ENCODE assay signal across 1 cellular context in the genomic region with DNA sequence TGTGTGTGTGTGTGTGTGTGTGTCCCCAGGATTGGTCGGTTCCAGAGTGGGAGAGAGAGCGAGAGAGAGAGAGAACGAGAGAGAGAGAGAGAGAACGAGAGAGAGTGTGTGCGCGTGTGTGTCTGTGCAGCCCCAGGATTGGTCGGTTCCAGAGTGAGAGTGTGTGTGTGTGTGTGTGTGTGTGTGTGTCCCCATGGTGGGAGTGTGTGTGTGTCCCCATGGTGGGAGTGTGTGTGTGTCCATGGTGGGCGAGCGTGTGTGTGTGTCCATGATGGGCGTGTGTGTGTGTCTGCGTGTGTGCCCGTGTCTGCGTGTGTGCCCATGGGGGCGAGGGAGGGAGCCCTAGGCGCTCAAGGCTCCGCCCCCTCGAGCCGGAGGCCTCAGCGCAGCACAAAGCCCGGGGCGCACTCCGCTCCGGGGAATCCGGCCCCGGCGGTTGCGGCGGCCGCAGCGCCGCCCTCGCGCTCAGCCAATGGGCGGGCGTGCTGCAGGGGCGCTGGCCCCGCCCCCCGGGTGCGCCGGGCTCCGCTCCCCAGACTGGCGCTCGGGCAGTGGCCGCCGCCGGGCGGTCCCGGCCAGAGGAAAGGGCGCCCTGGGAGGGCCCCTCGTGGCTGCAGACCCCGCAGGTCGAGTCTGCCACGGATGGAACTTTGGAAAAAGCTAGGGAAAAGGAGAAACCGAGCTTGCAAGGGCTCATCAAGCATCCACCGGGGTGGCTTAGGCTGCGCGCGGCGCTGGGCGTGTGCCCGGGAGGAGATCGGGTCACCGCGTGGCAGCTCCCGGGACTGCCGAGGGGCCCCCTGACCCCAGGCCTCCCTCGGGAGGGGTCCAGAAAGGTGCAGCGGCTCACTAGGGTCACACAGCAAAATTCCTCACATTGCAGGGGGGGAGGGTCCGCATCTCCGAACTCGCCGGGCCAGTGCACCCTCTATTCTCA.
TF ChIP-seq lines count a peak whose summit lies in the region.

No MANE protein-coding gene starts in this region.

TF ChIP-seq in HepG2, 621 proteins besides CTCF, POLR2A, EP300 and RAD21 (continued from another document and continues in another):
- TF ChIP-seq NFIC (IDR thresholded peaks at IDR 0.05; ENCODE audit: low read length) (no peak), PHB2 (IDR thresholded peaks at IDR 0.05; ENCODE audit: partially characterized antibody) (no peak), RXRA (CRISPR knock-in tag; IDR thresholded peaks at IDR 0.05) (peak; percentile 52; the same call in 1 of the 2 replicates), MEIS2 (CRISPR knock-in tag; IDR thresholded peaks at IDR 0.05) (peak; percentile 73), KLF12 (CRISPR knock-in tag; IDR thresholded peaks at IDR 0.05; ENCODE audit: borderline replicate concordance) (peak; percentile 74), ZBTB33 (CRISPR knock-in tag; IDR thresholded peaks at IDR 0.05) (no peak), REPIN1 (CRISPR knock-in tag; IDR thresholded peaks at IDR 0.05; ENCODE audit: borderline replicate concordance, low read depth) (no peak), MEIS1 (CRISPR knock-in tag; IDR thresholded peaks at IDR 0.05; ENCODE audit: borderline replicate concordance) (no peak), ZSCAN21 (CRISPR knock-in tag; IDR thresholded peaks at IDR 0.05; ENCODE audit: borderline replicate concordance) (no peak; the same call in 1 of the 2 replicates), PCBP2 (optimal IDR thresholded peaks at IDR 0.05; ENCODE audit: low read depth, low read length, poor library complexity, severe bottlenecking) (no peak), NFKBIZ (CRISPR knock-in tag; IDR thresholded peaks at IDR 0.05) (no peak), CCDC6 (CRISPR knock-in tag; IDR thresholded peaks at IDR 0.05) (no peak), ZNF572 (CRISPR knock-in tag; IDR thresholded peaks at IDR 0.05) (no peak), ZNF782 (CRISPR knock-in tag; IDR thresholded peaks at IDR 0.05; ENCODE audit: borderline replicate concordance) (no peak; the same call in 1 of the 2 replicates), HINFP (CRISPR knock-in tag; IDR thresholded peaks at IDR 0.05; ENCODE audit: low read depth) (peak; percentile 35; the same call in 1 of the 2 replicates), DPF2 (CRISPR knock-in tag; IDR thresholded peaks at IDR 0.05; ENCODE audit: borderline replicate concordance, low read depth) (0 out of 2 replicates have a peak, but pooled peaks have one; percentile 44), ZNF674 (CRISPR knock-in tag; IDR thresholded peaks at IDR 0.05; ENCODE audit: low read depth) (no peak), SKIL (CRISPR knock-in tag; IDR thresholded peaks at IDR 0.05; ENCODE audit: borderline replicate concordance) (no peak), FLYWCH1 (CRISPR knock-in tag; IDR thresholded peaks at IDR 0.05) (no peak), U2AF2 (IDR thresholded peaks at IDR 0.05; ENCODE audit: low read depth, low read length) (no peak), TEAD2 (CRISPR knock-in tag; IDR thresholded peaks at IDR 0.05) (no peak), WIZ (CRISPR knock-in tag; IDR thresholded peaks at IDR 0.05) (no peak), ZNF841 (CRISPR knock-in tag; IDR thresholded peaks at IDR 0.05; ENCODE audit: borderline replicate concordance) (no peak), SRF (IDR thresholded peaks at IDR 0.05; ENCODE audit: low read depth, low read length) (0 out of 2 replicates have a peak, but pooled peaks have one; percentile 24), KMT2B (CRISPR knock-in tag; IDR thresholded peaks at IDR 0.05) (no peak), MAZ (IDR thresholded peaks at IDR 0.05; ENCODE audit: borderline replicate concordance, low read depth, low read length) (peak; percentile 89), MAZ (CRISPR knock-in tag; IDR thresholded peaks at IDR 0.05; ENCODE audit: low read depth) (peak; percentile 91; the same call in 1 of the 2 replicates), ERF (CRISPR knock-in tag; IDR thresholded peaks at IDR 0.05) (peak; percentile 81), RAD51 (IDR thresholded peaks at IDR 0.05; ENCODE audit: borderline replicate concordance) (no peak), ZNF354B (CRISPR knock-in tag; IDR thresholded peaks at IDR 0.05) (no peak), ATF2 (CRISPR knock-in tag; IDR thresholded peaks at IDR 0.05) (0 out of 2 replicates have a peak, but pooled peaks have one; percentile 20), ZNF687 (CRISPR knock-in tag; IDR thresholded peaks at IDR 0.05) (peak; percentile 73), ZNF883 (CRISPR knock-in tag; IDR thresholded peaks at IDR 0.05; ENCODE audit: not compliant biosample characterization) (no peak), ZNF614 (CRISPR knock-in tag; IDR thresholded peaks at IDR 0.05; ENCODE audit: borderline replicate concordance) (no peak)
- TF ChIP-seq, protein P1, sequence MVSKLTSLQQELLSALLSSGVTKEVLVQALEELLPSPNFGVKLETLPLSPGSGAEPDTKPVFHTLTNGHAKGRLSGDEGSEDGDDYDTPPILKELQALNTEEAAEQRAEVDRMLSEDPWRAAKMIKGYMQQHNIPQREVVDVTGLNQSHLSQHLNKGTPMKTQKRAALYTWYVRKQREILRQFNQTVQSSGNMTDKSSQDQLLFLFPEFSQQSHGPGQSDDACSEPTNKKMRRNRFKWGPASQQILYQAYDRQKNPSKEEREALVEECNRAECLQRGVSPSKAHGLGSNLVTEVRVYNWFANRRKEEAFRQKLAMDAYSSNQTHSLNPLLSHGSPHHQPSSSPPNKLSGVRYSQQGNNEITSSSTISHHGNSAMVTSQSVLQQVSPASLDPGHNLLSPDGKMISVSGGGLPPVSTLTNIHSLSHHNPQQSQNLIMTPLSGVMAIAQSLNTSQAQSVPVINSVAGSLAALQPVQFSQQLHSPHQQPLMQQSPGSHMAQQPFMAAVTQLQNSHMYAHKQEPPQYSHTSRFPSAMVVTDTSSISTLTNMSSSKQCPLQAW (CRISPR knock-in tag; IDR thresholded peaks at IDR 0.05) = no peak
- TF ChIP-seq, protein P2, sequence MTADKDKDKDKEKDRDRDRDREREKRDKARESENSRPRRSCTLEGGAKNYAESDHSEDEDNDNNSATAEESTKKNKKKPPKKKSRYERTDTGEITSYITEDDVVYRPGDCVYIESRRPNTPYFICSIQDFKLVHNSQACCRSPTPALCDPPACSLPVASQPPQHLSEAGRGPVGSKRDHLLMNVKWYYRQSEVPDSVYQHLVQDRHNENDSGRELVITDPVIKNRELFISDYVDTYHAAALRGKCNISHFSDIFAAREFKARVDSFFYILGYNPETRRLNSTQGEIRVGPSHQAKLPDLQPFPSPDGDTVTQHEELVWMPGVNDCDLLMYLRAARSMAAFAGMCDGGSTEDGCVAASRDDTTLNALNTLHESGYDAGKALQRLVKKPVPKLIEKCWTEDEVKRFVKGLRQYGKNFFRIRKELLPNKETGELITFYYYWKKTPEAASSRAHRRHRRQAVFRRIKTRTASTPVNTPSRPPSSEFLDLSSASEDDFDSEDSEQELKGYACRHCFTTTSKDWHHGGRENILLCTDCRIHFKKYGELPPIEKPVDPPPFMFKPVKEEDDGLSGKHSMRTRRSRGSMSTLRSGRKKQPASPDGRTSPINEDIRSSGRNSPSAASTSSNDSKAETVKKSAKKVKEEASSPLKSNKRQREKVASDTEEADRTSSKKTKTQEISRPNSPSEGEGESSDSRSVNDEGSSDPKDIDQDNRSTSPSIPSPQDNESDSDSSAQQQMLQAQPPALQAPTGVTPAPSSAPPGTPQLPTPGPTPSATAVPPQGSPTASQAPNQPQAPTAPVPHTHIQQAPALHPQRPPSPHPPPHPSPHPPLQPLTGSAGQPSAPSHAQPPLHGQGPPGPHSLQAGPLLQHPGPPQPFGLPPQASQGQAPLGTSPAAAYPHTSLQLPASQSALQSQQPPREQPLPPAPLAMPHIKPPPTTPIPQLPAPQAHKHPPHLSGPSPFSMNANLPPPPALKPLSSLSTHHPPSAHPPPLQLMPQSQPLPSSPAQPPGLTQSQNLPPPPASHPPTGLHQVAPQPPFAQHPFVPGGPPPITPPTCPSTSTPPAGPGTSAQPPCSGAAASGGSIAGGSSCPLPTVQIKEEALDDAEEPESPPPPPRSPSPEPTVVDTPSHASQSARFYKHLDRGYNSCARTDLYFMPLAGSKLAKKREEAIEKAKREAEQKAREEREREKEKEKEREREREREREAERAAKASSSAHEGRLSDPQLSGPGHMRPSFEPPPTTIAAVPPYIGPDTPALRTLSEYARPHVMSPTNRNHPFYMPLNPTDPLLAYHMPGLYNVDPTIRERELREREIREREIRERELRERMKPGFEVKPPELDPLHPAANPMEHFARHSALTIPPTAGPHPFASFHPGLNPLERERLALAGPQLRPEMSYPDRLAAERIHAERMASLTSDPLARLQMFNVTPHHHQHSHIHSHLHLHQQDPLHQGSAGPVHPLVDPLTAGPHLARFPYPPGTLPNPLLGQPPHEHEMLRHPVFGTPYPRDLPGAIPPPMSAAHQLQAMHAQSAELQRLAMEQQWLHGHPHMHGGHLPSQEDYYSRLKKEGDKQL (CRISPR knock-in tag; IDR thresholded peaks at IDR 0.05; ENCODE audit: low read depth) = no peak
